In the genomic region with DNA sequence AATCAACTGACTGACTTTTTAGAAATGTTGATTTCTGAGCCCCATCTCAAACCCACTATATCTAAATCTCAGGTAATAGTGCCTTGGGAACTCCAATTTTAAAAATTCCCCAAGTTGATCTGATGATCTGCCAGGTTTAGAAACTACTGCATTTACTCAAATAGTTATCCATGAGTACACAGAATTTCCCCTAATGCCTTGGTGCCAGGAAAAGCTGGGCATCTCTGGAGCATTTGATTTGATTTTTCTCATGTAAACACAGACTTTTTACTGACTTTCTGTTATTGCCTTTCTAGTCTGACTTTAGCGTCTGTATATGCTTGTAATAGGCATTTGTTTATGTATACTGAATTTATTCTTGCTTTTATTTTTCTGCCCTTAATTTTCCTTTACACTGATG, we compare ENCODE assay signal across 12 cellular contexts. TPM values are rescaled to one million over a fixed set of nuclear protein-coding genes. Genes with fewer than 3 reads are reported as not detected.
DNase-seq lines count a peak whose midpoint lies in the region; ATAC-seq and TF ChIP-seq lines count a peak whose summit lies in the region.
"Had no signal": no experiment of that assay in that cellular context is flagged by ENCODE, and none has a peak within 500 bp of the region (broad histone marks: within the 10 kb centered on the region; RNA-seq: fewer than 3 reads in every experiment).

No MANE protein-coding gene starts in this region.

- H3K27me3 Mint-ChIP-seq in WTC11 (ENCODE audit: low read depth) = no peaks in the 10 kb centered on the region
- H3K27me3 Mint-ChIP-seq: CD4-positive, alpha-beta T cell had no signal

- H3K4me1 ChIP-seq in cardiac muscle cell (ENCODE audit: low read depth) (no peaks in the 10 kb centered on the region), heart right ventricle (peaks cover 0 to 7% (median 0%) of the 10 kb centered on the region in 9 donors), right lobe of liver (peaks cover 0 to 26% (median 9%) of the 10 kb centered on the region in 4 donors), tibial artery (peaks cover 0 to 33% (median 7%) of the 10 kb centered on the region in 4 donors)

- TF ChIP-seq POLR2A in right lobe of liver (IDR thresholded peaks at IDR 0.05) = no peak

- no peaks in the 10 kb centered on the region for H3K9me3 Mint-ChIP-seq in WTC11
- no peaks in the 10 kb centered on the region for H3K9me3 Mint-ChIP-seq in stimulated activated effector memory CD8-positive, alpha-beta T cell treated with anti-CD3 and anti-CD28 coated beads, Interleukin-12 subunit alpha, Interleukin-12 subunit beta, amount 100 ng/mL, for 72 hours
- H3K9me3 Mint-ChIP-seq: CD4-positive, alpha-beta T cell had no signal

- WGBS in heart right ventricle, 2 donors = 85 to 88% methylated on average over 1 of the region's 1 CpG
- WGBS in right lobe of liver (ENCODE audit: insufficient coverage, low coverage, low lambda C conversion rate, missing lambda C conversion rate) = 23% methylated on average over 1 of the region's 1 CpG

- TF ChIP-seq CTCF in cardiac muscle cell (IDR thresholded peaks at IDR 0.05; ENCODE audit: low read depth, low read length) (no peak), heart right ventricle (IDR thresholded peaks at IDR 0.05) (no peak), WTC11 (IDR thresholded peaks at IDR 0.05) (no peak), right lobe of liver (IDR thresholded peaks at IDR 0.05) (no peak), tibial artery (IDR thresholded peaks at IDR 0.05) (no peak)

- H3K4me1 Mint-ChIP-seq in WTC11 = no peaks in the 10 kb centered on the region
- H3K4me1 Mint-ChIP-seq in stimulated activated effector memory CD8-positive, alpha-beta T cell treated with anti-CD3 and anti-CD28 coated beads, Interleukin-12 subunit alpha, Interleukin-12 subunit beta, amount 100 ng/mL, for 72 hours = peaks cover 14% of the 10 kb centered on the region

- 0 out of 2 replicates have a peak overlapping the region, but pooled peaks have one; percentile 5 for H3K27ac Mint-ChIP-seq in WTC11
- H3K27ac Mint-ChIP-seq in stimulated activated effector memory CD8-positive, alpha-beta T cell treated with anti-CD3 and anti-CD28 coated beads, Interleukin-12 subunit alpha, Interleukin-12 subunit beta, amount 100 ng/mL, for 72 hours = no peak overlapping the region
- H3K27ac Mint-ChIP-seq: CD4-positive, alpha-beta T cell had no signal

- no peak for DNase-seq in cardiac muscle cell (ENCODE audit: low read depth in 1 of 2, low spot score in 1 of 2)
- no peak for DNase-seq in heart right ventricle
- DNase-seq in WTC11 (ENCODE audit: low spot score) = no peak
- no peak for DNase-seq in right lobe of liver
- DNase-seq in tibial artery = no peak
- no peak for DNase-seq in AG20443 (ENCODE audit: low spot score)
- no peak for DNase-seq in GM03348 (ENCODE audit: low spot score)
- no peak for DNase-seq in stimulated activated effector memory CD8-positive, alpha-beta T cell treated with anti-CD3 and anti-CD28 coated beads, Interleukin-12 subunit alpha, Interleukin-12 subunit beta, amount 100 ng/mL, for 72 hours (ENCODE audit: low spot score in 2 of 2)
- DNase-seq: DMS79, NCI-H1105, NCI-H187 had no signal

- intact Hi-C loops in heart right ventricle (cut with DNase I) = loop anchor here in 9 of 10 donors (2.0 to 10.0 kb wide), 6 partner anchors 44 to 349 kb away; no protein-coding TSS in a partner anchor
- intact Hi-C loops in right lobe of liver (cut with DNase I) = no loop called here
- intact Hi-C loops in tibial artery (cut with DNase I; ENCODE audit: low total_unique reads) = loop anchor here (5.0 kb wide), 1 partner anchor 349 kb away; no protein-coding TSS in a partner anchor

- peaks cover 48% of the 10 kb centered on the region for H3K36me3 Mint-ChIP-seq in WTC11
- peaks cover 96% of the 10 kb centered on the region for H3K36me3 Mint-ChIP-seq in stimulated activated effector memory CD8-positive, alpha-beta T cell treated with anti-CD3 and anti-CD28 coated beads, Interleukin-12 subunit alpha, Interleukin-12 subunit beta, amount 100 ng/mL, for 72 hours

- no peak overlapping the region for H3K4me3 ChIP-seq in cardiac muscle cell
- no peak overlapping the region for H3K4me3 ChIP-seq in heart right ventricle
- peak overlapping the region in 1 of 3 donors; percentile 14 for H3K4me3 ChIP-seq in right lobe of liver
- H3K4me3 ChIP-seq in tibial artery = no peak overlapping the region

- H3K9me3 ChIP-seq in cardiac muscle cell (ENCODE audit: low read depth) = no peaks in the 10 kb centered on the region
- H3K9me3 ChIP-seq in heart right ventricle = no peaks in the 10 kb centered on the region
- no peaks in the 10 kb centered on the region for H3K9me3 ChIP-seq in right lobe of liver
- H3K9me3 ChIP-seq in tibial artery = no peaks in the 10 kb centered on the region

- CTCF ChIA-PET in WTC11 (lab: Charles Lee) = interaction anchor here (2.4 kb wide), 1 partner anchor 348 kb away, joined by 6 read pairs; no protein-coding TSS in a partner anchor

- H3K4me3 Mint-ChIP-seq in WTC11 = no peak overlapping the region
- no peak overlapping the region for H3K4me3 Mint-ChIP-seq in stimulated activated effector memory CD8-positive, alpha-beta T cell treated with anti-CD3 and anti-CD28 coated beads, Interleukin-12 subunit alpha, Interleukin-12 subunit beta, amount 100 ng/mL, for 72 hours
- H3K4me3 Mint-ChIP-seq: CD4-positive, alpha-beta T cell had no signal

- peak overlapping the region; percentile 30 for H3K27ac ChIP-seq in cardiac muscle cell
- no peak overlapping the region for H3K27ac ChIP-seq in heart right ventricle
- H3K27ac ChIP-seq in right lobe of liver = peak overlapping the region; percentile 65 to 81 (median 76)
- peak overlapping the region; percentile 70 to 73 for H3K27ac ChIP-seq in tibial artery

- POLR2A ChIA-PET in WTC11 (lab: Charles Lee) = no interaction called here

- peaks cover 43% of the 10 kb centered on the region for H3K36me3 ChIP-seq in cardiac muscle cell
- peaks cover 0 to 90% (median 28%) of the 10 kb centered on the region in 9 donors for H3K36me3 ChIP-seq in heart right ventricle
- peaks cover 0 to 23% (median 8%) of the 10 kb centered on the region in 4 donors for H3K36me3 ChIP-seq in right lobe of liver
- peaks cover 30 to 34% (median 31%) of the 10 kb centered on the region in 3 donors for H3K36me3 ChIP-seq in tibial artery

- no peak for ATAC-seq in heart right ventricle
- no peak for ATAC-seq in WTC11
- ATAC-seq in right lobe of liver = peak; percentile 57 to 69 (median 62)
- ATAC-seq in stimulated activated effector memory CD8-positive, alpha-beta T cell treated with anti-CD3 and anti-CD28 coated beads, Interleukin-12 subunit alpha, Interleukin-12 subunit beta, amount 100 ng/mL, for 72 hours = no peak

- H3K27me3 ChIP-seq in cardiac muscle cell (no peaks in the 10 kb centered on the region), heart right ventricle (no peaks in the 10 kb centered on the region), right lobe of liver (no peaks in the 10 kb centered on the region), tibial artery (no peaks in the 10 kb centered on the region)

TF ChIP-seq in WTC11, 78 proteins besides CTCF, POLR2A, EP300 and RAD21 (continues in another document):
- no peak for TF ChIP-seq CBFB (CRISPR knock-in tag; IDR thresholded peaks at IDR 0.05; ENCODE audit: low read depth)
- no peak for TF ChIP-seq IRF2 (CRISPR knock-in tag; IDR thresholded peaks at IDR 0.05; ENCODE audit: borderline replicate concordance, low read depth)
- TF ChIP-seq MYBL2 (CRISPR knock-in tag; IDR thresholded peaks at IDR 0.05) = no peak
- no peak for TF ChIP-seq FOXP1 (CRISPR knock-in tag; IDR thresholded peaks at IDR 0.05; ENCODE audit: borderline replicate concordance)
- no peak for TF ChIP-seq AR (CRISPR knock-in tag; IDR thresholded peaks at IDR 0.05)
- no peak for TF ChIP-seq SP1 (CRISPR knock-in tag; conservative IDR thresholded peaks at IDR 0.05)

RNA-seq across cellular contexts. Expression of gene MTREX, which starts 35.8 kb away (rescaled TPM):
- 43.9 and 65.2 TPM in 2 replicates for total RNA-seq in cardiac muscle cell
- polyA plus RNA-seq in cardiac muscle cell = 32.8 and 45.3 TPM in 2 replicates
- 10 to 100 TPM; 58.5 to 69.9 (median 62.4) TPM for total RNA-seq in heart right ventricle
- 10 to 100 TPM; 17.9 to 24.6 TPM for polyA plus RNA-seq in heart right ventricle
- total RNA-seq in WTC11 (2021) = 107 to 113 TPM (median 110 TPM) in 3 replicates
- total RNA-seq in right lobe of liver = 10 to 100 TPM; 24.7 to 42.4 (median 31.9) TPM

RNA-seq across cellular contexts. Expression of gene DHX29, which starts 36.1 kb away (rescaled TPM):
- total RNA-seq in cardiac muscle cell (17.2 and 20.0 TPM in 2 replicates), heart right ventricle (10 to 100 TPM; 19.3 to 25.8 (median 21.7) TPM), WTC11 (2021) (24.9 to 29.7 TPM (median 25.7 TPM) in 3 replicates), right lobe of liver (10 to 100 TPM; 10.8 to 18.2 (median 14.7) TPM)
- polyA plus RNA-seq in cardiac muscle cell (40.4 and 41.8 TPM in 2 replicates), heart right ventricle (10 to 100 TPM in 1 of 2 donors, 1 to 10 TPM in 1; 7.6 to 10.0 TPM)

Comparison
In these comparisons a context has a peak if more than half of its experiments do, and no peak if none do; other contexts are left out.
1. H3K27ac ChIP-seq: peak in cardiac muscle cell (single experiment), right lobe of liver (3 of 3) and tibial artery (2 of 2); none in heart right ventricle (0 of 10).
2. ATAC-seq: peak in right lobe of liver (4 of 4); none in heart right ventricle (0 of 8), WTC11 (single experiment) and stimulated activated effector memory CD8-positive, alpha-beta T cell treated with anti-CD3 and anti-CD28 coated beads, Interleukin-12 subunit alpha, Interleukin-12 subunit beta, amount 100 ng/mL, for 72 hours (single experiment).
3. intact Hi-C loops: an anchor here in heart right ventricle (2.0 to 10.0 kb wide) and tibial artery (5.0 kb wide); none called in right lobe of liver.